7 cellular contexts compared by ENCODE assay signal in the genomic region with DNA sequence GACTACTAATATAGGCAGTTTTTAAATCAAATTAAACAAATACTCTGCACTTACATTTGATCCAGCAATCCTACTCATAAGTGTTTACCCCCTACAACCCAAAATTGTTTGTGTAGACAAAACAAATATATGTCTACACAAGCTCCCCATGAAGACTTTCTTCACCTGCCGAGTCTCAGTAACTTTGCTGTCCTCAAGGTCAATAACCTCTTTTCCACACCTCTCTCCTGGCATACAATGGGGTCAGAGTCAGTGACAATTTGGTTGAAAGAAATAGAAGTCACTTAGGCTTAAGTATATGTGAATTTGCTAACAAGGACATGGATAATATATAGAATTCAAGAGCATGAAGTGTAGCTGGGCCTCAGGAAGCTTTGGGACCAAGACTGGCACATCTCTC. TPM values are rescaled to one million over a fixed set of nuclear protein-coding genes. Genes with fewer than 3 reads are reported as not detected.
"Had no signal": no experiment of that assay in that cellular context is flagged by ENCODE, and none has a peak within 500 bp of the region (broad histone marks: within the 10 kb centered on the region; RNA-seq: fewer than 3 reads in every experiment).

No MANE protein-coding gene starts in this region.

- DNase-seq: IMR-90, KBM-7, KG1 had no signal

- H3K4me3 ChIP-seq: K562 had no signal

- H3K4me3 Mint-ChIP-seq: IgD-negative memory B cell had no signal

- ATAC-seq: K562 had no signal

- FAIRE-seq: HTR-8/SVneo, K562 had no signal

- H3K27ac ChIP-seq: HL-60 had no signal

- H3K36me3 Mint-ChIP-seq: IgD-negative memory B cell had no signal

- H3K27ac Mint-ChIP-seq: IgD-negative memory B cell had no signal

- H3K27me3 Mint-ChIP-seq: IgD-negative memory B cell had no signal

RNA-seq across cellular contexts. Expression of a gene that starts 29.1 kb away (rescaled TPM):
- polyA plus RNA-seq: IgD-negative memory B cell had no signal
